Comparison of ENCODE assay signal across 9 cellular contexts in genomic region chr3:11236588-11237461, GRCh38. TPM values are rescaled to one million over a fixed set of nuclear protein-coding genes. Genes with fewer than 3 reads are reported as not detected.
DNase-seq lines count a peak whose midpoint lies in the region; ATAC-seq and TF ChIP-seq lines count a peak whose summit lies in the region.
"Had no signal": no experiment of that assay in that cellular context is flagged by ENCODE, and none has a peak within 500 bp of the region (broad histone marks: within the 10 kb centered on the region; RNA-seq: fewer than 3 reads in every experiment).

No MANE protein-coding gene starts in this region.

- H3K27me3 Mint-ChIP-seq in activated naive CD8-positive, alpha-beta T cell treated with anti-CD3 and anti-CD28 coated beads for 36 hours, result peaks cover 3% of the 10 kb centered on the region

- peaks cover 5% of the 10 kb centered on the region for H3K36me3 Mint-ChIP-seq in activated naive CD8-positive, alpha-beta T cell treated with anti-CD3 and anti-CD28 coated beads for 36 hours

- H3K4me3 Mint-ChIP-seq in activated naive CD8-positive, alpha-beta T cell treated with anti-CD3 and anti-CD28 coated beads for 36 hours, result no peak overlapping the region
- H3K4me3 Mint-ChIP-seq: dendritic cell treated with granulocyte-macrophage colony-stimulating factor and Interleukin-4, amounts not matched to agents 40 ng/mL and 50 ng/mL, for 4 days had no signal

- H3K27ac Mint-ChIP-seq in activated naive CD8-positive, alpha-beta T cell treated with anti-CD3 and anti-CD28 coated beads for 36 hours, result no peak overlapping the region
- H3K27ac Mint-ChIP-seq: dendritic cell treated with granulocyte-macrophage colony-stimulating factor and Interleukin-4, amounts not matched to agents 40 ng/mL and 50 ng/mL, for 4 days had no signal

- peak; percentile 68 for TF ChIP-seq CTCF in GM12864 (IDR thresholded peaks at IDR 0.05; ENCODE audit: low read depth, low read length, missing control alignments)

- H3K27ac ChIP-seq in right cardiac atrium (ENCODE audit: low read length) (no peak overlapping the region), aorta (ENCODE audit: low read depth in 1 of 2, low read length in 2 of 2) (no peak overlapping the region)

- peak; percentile 21 for DNase-seq in GM12864 (ENCODE audit: low read depth)
- peak; percentile 44 for DNase-seq in Jurkat, Clone E6-1 (ENCODE audit: low read depth, low spot score)
- peak; percentile 56 for DNase-seq in SK-N-DZ (ENCODE audit: low spot score)
- peak; percentile 75 for DNase-seq in activated naive CD8-positive, alpha-beta T cell treated with anti-CD3 and anti-CD28 coated beads for 36 hours
- DNase-seq in right cardiac atrium, result peak; percentile 39 to 84 (median 75)
- peak; percentile 78 for DNase-seq in stimulated activated CD4-positive, alpha-beta T cell treated with anti-CD3 and anti-CD28 coated beads, Interleukin-12 subunit alpha, Interleukin-12 subunit beta, amount 100 ng/mL, for 4 hours
- DNase-seq in aorta, result no peak

- no peaks in the 10 kb centered on the region for H3K27me3 ChIP-seq in right cardiac atrium (ENCODE audit: control insufficient read depth, insufficient read depth)
- H3K27me3 ChIP-seq in aorta (ENCODE audit: control insufficient read depth in 1 of 2, insufficient read depth in 2 of 2, low read length in 1 of 2), result no peaks in the 10 kb centered on the region

- H3K4me1 ChIP-seq in right cardiac atrium (ENCODE audit: control insufficient read depth, insufficient read depth, low read length) (no peaks in the 10 kb centered on the region), aorta (ENCODE audit: control insufficient read depth in 1 of 2, insufficient read depth in 2 of 2, low read length in 2 of 2) (peaks cover 0 to 2% of the 10 kb centered on the region in 2 donors)

- peaks cover 19% of the 10 kb centered on the region for H3K9me3 Mint-ChIP-seq in activated naive CD8-positive, alpha-beta T cell treated with anti-CD3 and anti-CD28 coated beads for 36 hours
- H3K9me3 Mint-ChIP-seq: dendritic cell treated with granulocyte-macrophage colony-stimulating factor and Interleukin-4, amounts not matched to agents 40 ng/mL and 50 ng/mL, for 4 days had no signal

- H3K9me3 ChIP-seq in right cardiac atrium (ENCODE audit: control insufficient read depth, low read length) (no peaks in the 10 kb centered on the region), aorta (ENCODE audit: control insufficient read depth, low read length) (no peaks in the 10 kb centered on the region)

- 41% methylated on average over 8 of the region's 8 CpGs for WGBS in right cardiac atrium
- WGBS in aorta, 2 donors, result 59 to 63% methylated on average over 8 of the region's 8 CpGs

- intact Hi-C loops in right cardiac atrium (cut with DNase I) (loop anchor here in 2 of 4 donors (5.0 kb wide), 1 partner anchor 100 kb away; no protein-coding TSS in a partner anchor), aorta (cut with DNase I) (no loop called here)

- H3K4me3 ChIP-seq in GM12864 (ENCODE audit: low read depth, low read length) (no peak overlapping the region), right cardiac atrium (ENCODE audit: low read length) (no peak overlapping the region), aorta (ENCODE audit: low read length in 2 of 2) (no peak overlapping the region)
- no peak overlapping the region for H3K4me3 ChIP-seq in Jurkat, Clone E6-1 (ENCODE audit: low read length)

- H3K36me3 ChIP-seq in aorta (ENCODE audit: control insufficient read depth in 1 of 2, insufficient read depth in 2 of 2, low read length in 1 of 2), result peaks cover 0 to 2% of the 10 kb centered on the region in 2 donors

- H3K4me1 Mint-ChIP-seq in activated naive CD8-positive, alpha-beta T cell treated with anti-CD3 and anti-CD28 coated beads for 36 hours, result peaks cover 36% of the 10 kb centered on the region

- ATAC-seq in right cardiac atrium, result peak in 1 of 2 donors; percentile 28
- no peak for ATAC-seq in HG02763 (IDR thresholded peaks at IDR 0.05; ENCODE audit: unreplicated experiment)
- no peak for ATAC-seq in aorta (ENCODE audit: low FRiP score)

RNA-seq across cellular contexts. Expression of gene ATG7, which starts 35.4 kb away (rescaled TPM):
- polyA plus RNA-seq in Jurkat, Clone E6-1 (2012; ENCODE audit: insufficient read depth, insufficient read length), result 17.0 TPM
- polyA plus RNA-seq in SK-N-DZ (2014; cell fraction: cytosol; rRNA removed), result 31.4 and 37.8 TPM in 2 replicates
- polyA plus RNA-seq in SK-N-DZ (2014; cell fraction: nucleus; rRNA removed), result 30.9 and 35.2 TPM in 2 replicates
- 10 to 100 TPM; 25.1 to 28.2 TPM for total RNA-seq in activated naive CD8-positive, alpha-beta T cell treated with anti-CD3 and anti-CD28 coated beads for 36 hours
- total RNA-seq in right cardiac atrium (10 to 100 TPM; 18.3 to 22.3 (median 20.0) TPM), aorta (10 to 100 TPM; 46.1 to 84.1 TPM)
- polyA plus RNA-seq in right cardiac atrium (5.9 TPM), aorta (10 to 100 TPM in 1 of 2 donors, 1 to 10 TPM in 1; 5.1 to 12.0 TPM)

Comparison
In these comparisons a context has a peak if more than half of its experiments do, and no peak if none do; other contexts are left out.
1. DNase-seq: peak in GM12864 (single experiment), Jurkat, Clone E6-1 (single experiment), SK-N-DZ (single experiment), activated naive CD8-positive, alpha-beta T cell treated with anti-CD3 and anti-CD28 coated beads for 36 hours (single experiment), right cardiac atrium (3 of 3) and stimulated activated CD4-positive, alpha-beta T cell treated with anti-CD3 and anti-CD28 coated beads, Interleukin-12 subunit alpha, Interleukin-12 subunit beta, amount 100 ng/mL, for 4 hours (single experiment); none in aorta (0 of 2).